8 cellular contexts compared by ENCODE assay signal in genomic region chr14:29927596-29928341, GRCh38. TPM values are rescaled to one million over a fixed set of nuclear protein-coding genes. Genes with fewer than 3 reads are reported as not detected.
DNase-seq lines count a peak whose midpoint lies in the region; ATAC-seq and TF ChIP-seq lines count a peak whose summit lies in the region.

PRKD1 (minus strand) TSS chr14:29927847.

- 1% methylated on average over 75 of the region's 75 CpGs for WGBS in right cardiac atrium

- H3K36me3 ChIP-seq in ascending aorta, result no peaks in the 10 kb centered on the region

- DNase-seq in EH (ENCODE audit: low read depth), result peak; percentile 80
- peak; percentile 40 for DNase-seq in NCI-H146 treated with DMSO at 0.1 percent for 48 hours (lab: John Stamatoyannopoulos, UW; ENCODE audit: unreplicated experiment)
- peak in 1 of 2 donors; percentile 77 for DNase-seq in ascending aorta (ENCODE audit: low spot score in 2 of 2)
- DNase-seq in right cardiac atrium, result peak; percentile 76 to 89 (median 87)
- peak; percentile 53 for DNase-seq in pons (ENCODE audit: low spot score)
- DNase-seq in NCI-H1105 treated with DMSO at 0.1 percent for 48 hours (lab: John Stamatoyannopoulos, UW), result no peak

- ATAC-seq in GM21723 (IDR thresholded peaks at IDR 0.05; ENCODE audit: unreplicated experiment), result peak; percentile 59
- peak; percentile 93 for ATAC-seq in right cardiac atrium
- ATAC-seq in HG02852 (IDR thresholded peaks at IDR 0.05; ENCODE audit: unreplicated experiment), result no peak

- H3K4me3 ChIP-seq in ascending aorta (peak within 1 kb of the TSS; percentile 79 to 85), right cardiac atrium (ENCODE audit: low read length) (peak within 1 kb of the TSS; percentile 96)

- peaks cover 0 to 13% of the 10 kb centered on the region in 2 donors for H3K4me1 ChIP-seq in ascending aorta
- H3K4me1 ChIP-seq in right cardiac atrium (ENCODE audit: control insufficient read depth, insufficient read depth, low read length), result peaks cover 4% of the 10 kb centered on the region

- TF ChIP-seq CTCF in ascending aorta (IDR thresholded peaks at IDR 0.05), result peak in 1 of 3 experiments; percentile 19

- H3K9me3 ChIP-seq in ascending aorta (no peaks in the 10 kb centered on the region), right cardiac atrium (ENCODE audit: control insufficient read depth, low read length) (no peaks in the 10 kb centered on the region)

- H3K27me3 ChIP-seq in ascending aorta (no peaks in the 10 kb centered on the region), right cardiac atrium (ENCODE audit: control insufficient read depth, insufficient read depth) (no peaks in the 10 kb centered on the region)

- H3K27ac ChIP-seq in ascending aorta, result peak within 1 kb of the TSS; percentile 86 to 90
- peak within 1 kb of the TSS; percentile 85 for H3K27ac ChIP-seq in right cardiac atrium (ENCODE audit: low read length)

- intact Hi-C loops in ascending aorta (cut with DNase I) (loop anchor here (1.0 to 5.0 kb wide), 5 partner anchors 80 to 294 kb away; no protein-coding TSS in a partner anchor), right cardiac atrium (cut with DNase I) (loop anchor here in 1 of 4 donors (10.0 kb wide), 1 partner anchor 213 kb away; no protein-coding TSS in a partner anchor)

RNA-seq across cellular contexts. Expression of gene PRKD1, which starts in this region (rescaled TPM):
- 34.6 TPM for total RNA-seq in ascending aorta
- 10 to 100 TPM in 1 of 4 donors, 1 to 10 TPM in 3; 6.3 to 10.1 (median 8.0) TPM for total RNA-seq in right cardiac atrium
- 3.7 TPM for polyA plus RNA-seq in right cardiac atrium
